34 cellular contexts compared by ENCODE assay signal in the genomic region with DNA sequence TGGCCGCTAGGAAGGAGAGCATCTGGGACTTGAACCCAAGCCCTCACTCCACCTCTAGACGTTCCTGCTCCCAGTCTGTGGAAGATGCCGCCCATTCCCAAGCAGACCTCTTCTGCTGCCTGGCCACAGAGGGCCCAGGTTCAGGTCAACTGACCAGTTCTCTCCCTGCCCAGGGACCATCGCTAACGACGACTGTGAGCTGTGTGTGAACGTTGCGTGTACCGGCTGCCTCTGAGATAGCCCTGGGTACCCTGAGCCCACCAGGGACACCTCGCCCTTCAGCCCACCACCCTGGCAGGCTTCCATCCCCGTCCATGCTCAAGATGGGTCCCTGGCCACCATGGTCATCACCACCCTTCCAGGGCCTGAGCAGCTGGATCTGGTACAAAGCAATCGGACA. TPM values are rescaled to one million over a fixed set of nuclear protein-coding genes. Genes with fewer than 3 reads are reported as not detected.
"Had no signal": no experiment of that assay in that cellular context is flagged by ENCODE, and none has a peak within 500 bp of the region (broad histone marks: within the 10 kb centered on the region; RNA-seq: fewer than 3 reads in every experiment).

No MANE protein-coding gene starts in this region.

- FAIRE-seq: endometrium, islet of Langerhans, keratinocyte had no signal

- DNase-seq: cerebellar nuclear complex; colonic mucosa; cortex of kidney; effector CD4-positive, alpha-beta T cell; effector memory CD4-positive, alpha-beta T cell; erythroblast; esophagus squamous epithelium; foreskin fibroblast; foreskin melanocyte; gastrocnemius medialis; glutamatergic neuron; head of caudate nucleus; heart right ventricle; hippocampal formation; left cardiac atrium; left lung; left ventricle myocardium superior; lower lobe of right lung; mesenchymal stem cell; mucosa of descending colon had no signal

- H3K27ac ChIP-seq: colonic mucosa, epithelial cell of prostate, esophagus squamous epithelium, gastrocnemius medialis, heart right ventricle, left lung, lower lobe of right lung had no signal

- H3K27ac Mint-ChIP-seq: dendritic cell treated with granulocyte-macrophage colony-stimulating factor and Interleukin-4, amounts not matched to agents 40 ng/mL and 50 ng/mL, for 4 days; mesothelial cell of epicardium had no signal

- H3K36me3 ChIP-seq: colonic mucosa, esophagus squamous epithelium, gastrocnemius medialis, heart right ventricle, left lung, lower lobe of right lung had no signal

- H3K9me3 ChIP-seq: colonic mucosa, esophagus squamous epithelium, gastrocnemius medialis, mucosa of descending colon had no signal

- H3K36me3 Mint-ChIP-seq: mesothelial cell of epicardium had no signal

- H3K27me3 ChIP-seq: colonic mucosa, gastrocnemius medialis, heart right ventricle, left lung had no signal

- H3K4me3 ChIP-seq: colonic mucosa, esophagus squamous epithelium, gastrocnemius medialis, heart right ventricle, left lung, lower lobe of right lung, mucosa of descending colon had no signal

- H3K4me1 ChIP-seq: colonic mucosa, gastrocnemius medialis, left lung, lower lobe of right lung had no signal

- H3K4me3 Mint-ChIP-seq: dendritic cell treated with granulocyte-macrophage colony-stimulating factor and Interleukin-4, amounts not matched to agents 40 ng/mL and 50 ng/mL, for 4 days; mesothelial cell of epicardium had no signal

- ATAC-seq: esophagus mucosa, gastrocnemius medialis, heart right ventricle, left cardiac atrium, left lung, left ventricle myocardium superior, lower lobe of right lung, mucosa of descending colon had no signal

- H3K4me1 Mint-ChIP-seq: mesothelial cell of epicardium had no signal

RNA-seq across cellular contexts. Expression of a gene that starts 2.2 kb away (rescaled TPM):
- total RNA-seq: chondrocyte, dermis microvascular lymphatic vessel endothelial cell, esophagus mucosa, esophagus squamous epithelium, glomerular endothelial cell, kidney epithelial cell, left cardiac atrium, left lung, left ventricle myocardium superior, lower lobe of right lung, lung microvascular endothelial cell, mesenteric fat pad, mesothelial cell of epicardium had no signal
- polyA plus RNA-seq: heart right ventricle, keratinocyte had no signal

RNA-seq across cellular contexts. Expression of a gene that starts 9.2 kb away (rescaled TPM):
- total RNA-seq: chondrocyte, dermis microvascular lymphatic vessel endothelial cell, esophagus mucosa, esophagus squamous epithelium, glomerular endothelial cell, heart right ventricle, kidney epithelial cell, left cardiac atrium, left lung, left ventricle myocardium superior, lower leg skin, lower lobe of right lung, lung microvascular endothelial cell, mesenteric fat pad, mesothelial cell of epicardium had no signal
- polyA plus RNA-seq: heart right ventricle, keratinocyte had no signal
